In genomic region chr13:44843403-44843802, GRCh38 we compare ENCODE assay signal across 14 cellular contexts.
A peak's percentile ranks its signal among the peaks of the same experiment; 100 is the strongest.
DNase-seq lines count a peak whose midpoint lies in the region; ATAC-seq and TF ChIP-seq lines count a peak whose summit lies in the region.
"Had no signal": no experiment of that assay in that cellular context is flagged by ENCODE, and none has a peak within 500 bp of the region (broad histone marks: within the 10 kb centered on the region; RNA-seq: fewer than 3 reads in every experiment).

No MANE protein-coding gene starts in this region.

- H3K4me3 ChIP-seq in fibroblast of mammary gland (ENCODE audit: control insufficient read depth, low read depth, low read length) = no peak overlapping the region
- no peak overlapping the region for H3K4me3 ChIP-seq in upper lobe of right lung

- no peaks in the 10 kb centered on the region for H3K9me3 ChIP-seq in upper lobe of right lung

- no peaks in the 10 kb centered on the region for H3K36me3 Mint-ChIP-seq in activated naive CD8-positive, alpha-beta T cell treated with anti-CD3 and anti-CD28 coated beads, Interleukin-2, amount 10 ng/mL, durations not matched to agents 7 days and 5 days
- H3K36me3 Mint-ChIP-seq in activated naive CD8-positive, alpha-beta T cell treated with anti-CD3 and anti-CD28 coated beads for 36 hours = no peaks in the 10 kb centered on the region

- peaks cover 7% of the 10 kb centered on the region for H3K27me3 Mint-ChIP-seq in activated naive CD8-positive, alpha-beta T cell treated with anti-CD3 and anti-CD28 coated beads, Interleukin-2, amount 10 ng/mL, durations not matched to agents 7 days and 5 days
- H3K27me3 Mint-ChIP-seq in activated naive CD8-positive, alpha-beta T cell treated with anti-CD3 and anti-CD28 coated beads for 36 hours = no peaks in the 10 kb centered on the region

- peaks cover 6% of the 10 kb centered on the region for H3K4me1 Mint-ChIP-seq in activated naive CD8-positive, alpha-beta T cell treated with anti-CD3 and anti-CD28 coated beads, Interleukin-2, amount 10 ng/mL, durations not matched to agents 7 days and 5 days
- H3K4me1 Mint-ChIP-seq in activated naive CD8-positive, alpha-beta T cell treated with anti-CD3 and anti-CD28 coated beads for 36 hours = no peaks in the 10 kb centered on the region

- H3K4me1 ChIP-seq in upper lobe of right lung = peaks cover 6% of the 10 kb centered on the region

- DNase-seq in activated naive CD8-positive, alpha-beta T cell treated with anti-CD3 and anti-CD28 coated beads, Interleukin-2, amount 10 ng/mL, durations not matched to agents 7 days and 5 days = no peak
- no peak for DNase-seq in activated naive CD8-positive, alpha-beta T cell treated with anti-CD3 and anti-CD28 coated beads for 36 hours
- DNase-seq in SW480 (ENCODE audit: low spot score) (peak; percentile 10), fibroblast of mammary gland (ENCODE audit: low read depth) (peak; percentile 77), upper lobe of right lung (no peak), hepatic stellate cell (ENCODE audit: low spot score) (no peak), GM10266 (ENCODE audit: extremely low spot score) (no peak)
- no peak for DNase-seq in central memory CD4-positive, alpha-beta T cell
- DNase-seq: amniotic stem cell; DMS153; effector memory CD8-positive, alpha-beta T cell; H7; NCI-H1105 treated with DMSO at 0.1 percent for 48 hours; NCI-H524 had no signal

- ATAC-seq in activated naive CD8-positive, alpha-beta T cell treated with anti-CD3 and anti-CD28 coated beads, Interleukin-2, amount 10 ng/mL, durations not matched to agents 7 days and 5 days (ENCODE audit: low read depth) = peak; percentile 22
- peak; percentile 64 for ATAC-seq in upper lobe of right lung
- ATAC-seq: effector memory CD8-positive, alpha-beta T cell had no signal

- H3K27me3 ChIP-seq in upper lobe of right lung = no peaks in the 10 kb centered on the region

- H3K36me3 ChIP-seq in upper lobe of right lung = no peaks in the 10 kb centered on the region

- H3K9me3 Mint-ChIP-seq in activated naive CD8-positive, alpha-beta T cell treated with anti-CD3 and anti-CD28 coated beads, Interleukin-2, amount 10 ng/mL, durations not matched to agents 7 days and 5 days = no peaks in the 10 kb centered on the region
- H3K9me3 Mint-ChIP-seq in activated naive CD8-positive, alpha-beta T cell treated with anti-CD3 and anti-CD28 coated beads for 36 hours = no peaks in the 10 kb centered on the region
- H3K9me3 Mint-ChIP-seq: effector memory CD8-positive, alpha-beta T cell had no signal

- POLR2A ChIA-PET in activated naive CD8-positive, alpha-beta T cell treated with anti-CD3 and anti-CD28 coated beads, Interleukin-2, amount 10 ng/mL, durations not matched to agents 7 days and 5 days (lab: Charles Lee) = no interaction called here

- H3K27ac Mint-ChIP-seq in activated naive CD8-positive, alpha-beta T cell treated with anti-CD3 and anti-CD28 coated beads, Interleukin-2, amount 10 ng/mL, durations not matched to agents 7 days and 5 days = no peak overlapping the region
- H3K27ac Mint-ChIP-seq in activated naive CD8-positive, alpha-beta T cell treated with anti-CD3 and anti-CD28 coated beads for 36 hours = no peak overlapping the region
- H3K27ac Mint-ChIP-seq: effector memory CD8-positive, alpha-beta T cell had no signal

- no peak overlapping the region for H3K27ac ChIP-seq in upper lobe of right lung

- H3K4me3 Mint-ChIP-seq in activated naive CD8-positive, alpha-beta T cell treated with anti-CD3 and anti-CD28 coated beads, Interleukin-2, amount 10 ng/mL, durations not matched to agents 7 days and 5 days = no peak overlapping the region
- no peak overlapping the region for H3K4me3 Mint-ChIP-seq in activated naive CD8-positive, alpha-beta T cell treated with anti-CD3 and anti-CD28 coated beads for 36 hours
- H3K4me3 Mint-ChIP-seq: effector memory CD8-positive, alpha-beta T cell had no signal

- TF ChIP-seq CTCF in fibroblast of mammary gland (conservative IDR thresholded peaks at IDR 0.05; ENCODE audit: control insufficient read depth, insufficient read depth, low read depth, low read length) = no peak
- TF ChIP-seq CTCF in upper lobe of right lung (IDR thresholded peaks at IDR 0.05) = no peak
- TF ChIP-seq CTCF in GM10266 (IDR thresholded peaks at IDR 0.05; ENCODE audit: control insufficient read depth, insufficient read depth, low read depth, missing control alignments) = no peak

- intact Hi-C loops in upper lobe of right lung (cut with DNase I) = no loop called here

Comparison
In these comparisons a context has a peak if more than half of its experiments do, and no peak if none do; other contexts are left out.
1. DNase-seq: peak in SW480 (single experiment) and fibroblast of mammary gland (single experiment); none in activated naive CD8-positive, alpha-beta T cell treated with anti-CD3 and anti-CD28 coated beads, Interleukin-2, amount 10 ng/mL, durations not matched to agents 7 days and 5 days (single experiment), activated naive CD8-positive, alpha-beta T cell treated with anti-CD3 and anti-CD28 coated beads for 36 hours (single experiment), upper lobe of right lung (single experiment), hepatic stellate cell (single experiment), central memory CD4-positive, alpha-beta T cell (single experiment) and GM10266 (single experiment).